ENCODE assay signal across 1 cellular context in the genomic region with DNA sequence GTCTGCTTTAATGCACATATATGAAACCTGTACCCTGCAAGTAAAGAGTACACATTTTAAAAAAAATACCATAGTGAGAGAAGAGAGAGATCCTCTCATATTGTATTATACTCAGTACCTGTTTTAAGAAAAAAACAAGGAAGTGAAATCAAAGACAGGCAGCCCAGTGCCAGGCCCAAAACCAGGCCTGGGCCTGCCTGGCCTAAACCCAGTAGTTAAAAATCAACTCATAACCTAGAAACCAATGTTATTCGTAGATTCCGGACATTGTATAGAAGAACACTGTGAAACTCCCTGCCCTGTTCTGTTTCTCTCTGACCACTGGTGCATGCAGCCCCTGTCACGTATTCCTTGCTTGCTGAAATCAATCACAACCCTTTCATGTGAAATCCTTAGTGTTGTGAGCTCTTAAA.
TF ChIP-seq lines count a peak whose summit lies in the region.

No MANE protein-coding gene starts in this region.

TF ChIP-seq in GM12878, 131 proteins besides CTCF, POLR2A, EP300 and RAD21 (continued from another document):
- TF ChIP-seq SKIL (IDR thresholded peaks at IDR 0.05; ENCODE audit: low read depth, poor library complexity, severe bottlenecking), result peak; percentile 39
- peak; percentile 64; the same call in 1 of the 2 replicates for TF ChIP-seq ZNF384 (IDR thresholded peaks at IDR 0.05; ENCODE audit: borderline replicate concordance, low read depth, low read length)
- TF ChIP-seq MTA2 (IDR thresholded peaks at IDR 0.05; ENCODE audit: low read depth), result peak; percentile 75; the same call in 1 of the 2 replicates
- TF ChIP-seq SMAD1 (IDR thresholded peaks at IDR 0.05; ENCODE audit: low read depth, partially characterized antibody), result peak; percentile 63
- peak; percentile 58; the same call in 1 of the 2 replicates for TF ChIP-seq SPI1 (IDR thresholded peaks at IDR 0.05; ENCODE audit: borderline replicate concordance, insufficient read depth, low read depth, low read length)
